ENCODE assay signal across 20 cellular contexts in genomic region chr1:54567961-54568360, GRCh38. TPM values are rescaled to one million over a fixed set of nuclear protein-coding genes. Genes with fewer than 3 reads are reported as not detected.
DNase-seq lines count a peak whose midpoint lies in the region; ATAC-seq and TF ChIP-seq lines count a peak whose summit lies in the region.
"Had no signal": no experiment of that assay in that cellular context is flagged by ENCODE, and none has a peak within 500 bp of the region (broad histone marks: within the 10 kb centered on the region; RNA-seq: fewer than 3 reads in every experiment).

No MANE protein-coding gene starts in this region.

- H3K9me3 ChIP-seq in GM23248 (ENCODE audit: low read depth) (no peaks in the 10 kb centered on the region), osteoblast (ENCODE audit: low read depth, low read length) (no peaks in the 10 kb centered on the region)
- H3K9me3 ChIP-seq: BE2C, right lobe of liver, uterus had no signal

- in situ Hi-C loops in GM23248 (cut with MboI), result no loop called here

- WGBS in GM23248 (ENCODE audit: low coverage in 1 of 2, low lambda C conversion rate in 2 of 2, missing lambda C conversion rate in 2 of 2), 2 experiments, result 74 to 78% methylated on average over 5 of the region's 5 CpGs

- H3F3A ChIP-seq in GM23248 (ENCODE audit: insufficient read depth), result no peaks in the 10 kb centered on the region

- TF ChIP-seq CTCF in fibroblast of villous mesenchyme (IDR thresholded peaks at IDR 0.05; ENCODE audit: insufficient read depth, low read depth, low read length), result no peak
- no peak for TF ChIP-seq CTCF in osteoblast (IDR thresholded peaks at IDR 0.05; ENCODE audit: extremely low read depth, low read depth, low read length)

- no peak for ATAC-seq in activated CD4-positive, CD25-positive, alpha-beta regulatory T cell treated with anti-CD3 and anti-CD28 coated beads, Interleukin-2, amount 50 U/mL, for 24 hours
- no peak for ATAC-seq in HG02610 (IDR thresholded peaks at IDR 0.05; ENCODE audit: unreplicated experiment)
- ATAC-seq: activated naive CD8-positive, alpha-beta T cell treated with anti-CD3 and anti-CD28 coated beads, Interleukin-2, amount 50 U/mL, for 24 hours; stimulated activated naive B cell treated with anti-CD40 and anti-IgM and Interleukin-4, amounts not matched to agents 10 μg/mL and 1 μg/mL and 100 μg/mL, for 72 hours had no signal

- H3K4me1 ChIP-seq in GM23248 (ENCODE audit: insufficient read depth), result peaks cover 9% of the 10 kb centered on the region
- H3K4me1 ChIP-seq in osteoblast (ENCODE audit: insufficient read depth, low read length), result no peaks in the 10 kb centered on the region
- H3K4me1 ChIP-seq: BE2C, uterus had no signal

- no peak overlapping the region for H3K27ac ChIP-seq in GM23248
- H3K27ac ChIP-seq in osteoblast (ENCODE audit: low read depth, low read length), result no peak overlapping the region
- H3K27ac ChIP-seq: right lobe of liver, uterus had no signal

- no peak overlapping the region for H3K4me3 ChIP-seq in GM23248
- H3K4me3 ChIP-seq in fibroblast of villous mesenchyme (ENCODE audit: low read depth, low read length), result no peak overlapping the region
- H3K4me3 ChIP-seq in osteoblast (ENCODE audit: insufficient read depth, low read length), result no peak overlapping the region
- H3K4me3 ChIP-seq: right lobe of liver, uterus had no signal

- H3K79me2 ChIP-seq in GM23248 (ENCODE audit: insufficient read depth), result no peaks in the 10 kb centered on the region
- no peaks in the 10 kb centered on the region for H3K79me2 ChIP-seq in osteoblast (ENCODE audit: insufficient read depth, low read length)

- no peaks in the 10 kb centered on the region for H3K36me3 ChIP-seq in GM23248 (ENCODE audit: low read depth)
- no peaks in the 10 kb centered on the region for H3K36me3 ChIP-seq in osteoblast (ENCODE audit: insufficient read depth, low read length)
- H3K36me3 ChIP-seq: BE2C, right lobe of liver, uterus had no signal

- DNase-seq in GM23248 (peak; percentile 40), SKM-1 (lab: John Stamatoyannopoulos, UW; ENCODE audit: unreplicated experiment) (peak; percentile 73), fibroblast of villous mesenchyme (ENCODE audit: low read depth) (peak; percentile 64), osteoblast (ENCODE audit: insufficient read length, low spot score, missing footprints) (peak; percentile 75), NCI-H2196 (lab: John Stamatoyannopoulos, UW; ENCODE audit: unreplicated experiment) (no peak), NCI-H82 (lab: John Stamatoyannopoulos, UW) (no peak)
- DNase-seq: activated naive CD8-positive, alpha-beta T cell treated with anti-CD3 and anti-CD28 coated beads, Interleukin-2, amount 50 U/mL, for 24 hours; activated T-cell treated with anti-CD3 and anti-CD28 coated beads for 4 hours; BE2C; dermis blood vessel endothelial cell; left cardiac atrium; NCI-H1694 treated with DMSO at 0.1 percent for 48 hours; NCI-H524 treated with DMSO at 0.1 percent for 48 hours; SHP77; stimulated activated naive B cell treated with anti-CD40 and anti-IgM and Interleukin-4, amounts not matched to agents 10 μg/mL and 1 μg/mL and 100 μg/mL, for 72 hours; uterus had no signal

- H3K4me2 ChIP-seq in GM23248 (ENCODE audit: unreplicated experiment), result no peak overlapping the region
- H3K4me2 ChIP-seq in osteoblast (ENCODE audit: insufficient read depth, low read length), result no peak overlapping the region

- H4K20me1 ChIP-seq in GM23248 (ENCODE audit: insufficient read depth) (no peaks in the 10 kb centered on the region), osteoblast (ENCODE audit: insufficient read depth, low read length) (no peaks in the 10 kb centered on the region)

- no peaks in the 10 kb centered on the region for H3K9me2 ChIP-seq in GM23248 (ENCODE audit: insufficient read depth)

- H3K27me3 ChIP-seq in GM23248 (replicated peaks; ENCODE audit: insufficient read depth), result no peaks in the 10 kb centered on the region
- no peaks in the 10 kb centered on the region for H3K27me3 ChIP-seq in osteoblast (ENCODE audit: insufficient read depth, low read length)
- H3K27me3 ChIP-seq: BE2C, right lobe of liver, uterus had no signal

- no peak overlapping the region for H3K9ac ChIP-seq in GM23248

- H2AFZ ChIP-seq in GM23248 (no peak overlapping the region), osteoblast (ENCODE audit: low read length) (no peak overlapping the region)

RNA-seq across cellular contexts. Expression of gene ACOT11, which starts 19.9 kb away (rescaled TPM):
- 3.6 and 4.8 TPM in 2 replicates for total RNA-seq in GM23248 (2014; rRNA removed; shearing (Covaris generic))
- polyA plus RNA-seq in GM23248 (2016; fragmentation: Nextera tagmentation; extraction: Ambion mirVana), result 3.4 and 3.6 TPM in 2 replicates
- total RNA-seq in fibroblast of villous mesenchyme (1.3 and 2.2 TPM in 2 replicates), osteoblast (2.9 and 3.8 TPM in 2 replicates)

RNA-seq across cellular contexts. Expression of gene FAM151A, which starts 55.4 kb away (rescaled TPM):
- not detected in 2 replicates for total RNA-seq in GM23248 (2014; rRNA removed; shearing (Covaris generic))
- 0.09 TPM in 1 of 2 replicates, not detected in the other for polyA plus RNA-seq in GM23248 (2016; fragmentation: Nextera tagmentation; extraction: Ambion mirVana)
- total RNA-seq in fibroblast of villous mesenchyme (not detected in 2 replicates), osteoblast (not detected in 2 replicates)
- total RNA-seq: dermis blood vessel endothelial cell, glomerular endothelial cell, uterus had no signal

Comparison
In these comparisons a context has a peak if more than half of its experiments do, and no peak if none do; other contexts are left out.
1. DNase-seq: peak in GM23248 (single experiment), SKM-1 (single experiment), fibroblast of villous mesenchyme (single experiment) and osteoblast (single experiment); none in NCI-H2196 (single experiment) and NCI-H82 (single experiment).